Comparison of ENCODE assay signal across 8 cellular contexts in the genomic region with DNA sequence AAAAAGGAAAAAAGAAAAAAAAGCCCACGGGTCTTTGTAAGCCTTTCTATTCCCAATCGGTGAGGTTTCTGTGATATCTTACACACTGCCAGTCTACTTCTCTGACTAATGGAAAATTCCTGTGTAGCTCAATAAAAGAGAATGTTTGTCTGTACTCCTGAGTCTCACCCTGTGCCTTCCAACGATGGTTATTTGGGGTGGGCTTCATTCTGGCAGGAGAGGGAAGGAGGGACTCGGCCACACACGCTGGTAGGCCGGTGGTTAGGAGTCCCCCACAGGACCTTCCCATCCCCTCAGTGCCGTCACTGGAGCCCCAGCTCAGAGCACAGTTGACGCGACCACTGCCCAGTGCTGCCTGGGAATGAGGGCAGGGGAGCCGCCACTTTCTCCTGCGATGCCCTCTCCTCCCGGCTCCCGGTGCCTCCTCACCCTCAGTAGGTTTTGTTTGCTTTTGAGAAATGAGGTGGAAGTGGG.
DNase-seq lines count a peak whose midpoint lies in the region; ATAC-seq and TF ChIP-seq lines count a peak whose summit lies in the region.

No MANE protein-coding gene starts in this region.

- H3K27me3 Mint-ChIP-seq in MCF 10A (ENCODE audit: insufficient read depth, unreplicated experiment) (peaks cover 2% of the 10 kb centered on the region), progenitor cell of endocrine pancreas (no peaks in the 10 kb centered on the region)

- no peaks in the 10 kb centered on the region for H3K4me1 ChIP-seq in breast epithelium

- no peak for TF ChIP-seq CTCF in breast epithelium (IDR thresholded peaks at IDR 0.05)
- no peak for TF ChIP-seq CTCF in MCF 10A (IDR thresholded peaks at IDR 0.05; ENCODE audit: unreplicated experiment)
- no peak for TF ChIP-seq CTCF in fibroblast of villous mesenchyme (IDR thresholded peaks at IDR 0.05; ENCODE audit: insufficient read depth, low read depth, low read length)
- no peak for TF ChIP-seq CTCF in progenitor cell of endocrine pancreas (IDR thresholded peaks at IDR 0.05; ENCODE audit: unreplicated experiment)

- H3K36me3 ChIP-seq in breast epithelium: no peaks in the 10 kb centered on the region

- H3K4me3 ChIP-seq in breast epithelium (peak overlapping the region in 2 of 3 donors; percentile 41 to 47), fibroblast of villous mesenchyme (ENCODE audit: low read depth, low read length) (peak overlapping the region; percentile 59)

- no peak for ATAC-seq in HG02642 (IDR thresholded peaks at IDR 0.05; ENCODE audit: poor library complexity, unreplicated experiment)

- no TSS peak for BruUV-seq in MCF 10A (replicated peaks; lab: Mats Ljungman, UMichigan)

- no peaks in the 10 kb centered on the region for H3K27me3 ChIP-seq in breast epithelium

- DNase-seq in breast epithelium (ENCODE audit: low spot score in 2 of 2) (no peak), MCF 10A (ENCODE audit: unreplicated experiment) (no peak), fibroblast of villous mesenchyme (ENCODE audit: low read depth) (no peak), progenitor cell of endocrine pancreas (ENCODE audit: low spot score, unreplicated experiment) (no peak), iPS-NIHi11 (ENCODE audit: low spot score) (no peak)
- DNase-seq in activated CD4-positive, CD25-positive, alpha-beta regulatory T cell treated with anti-CD3 and anti-CD28 coated beads, Interleukin-2, amount 50 U/mL, for 72 hours: peak; percentile 27
- DNase-seq in stimulated activated CD4-positive, alpha-beta T cell treated with anti-CD3 and anti-CD28 coated beads, Interleukin-1b, Interleukin-23, amount 100 ng/mL, for 48 hours: no peak

- H3K27ac Mint-ChIP-seq in MCF 10A (ENCODE audit: low read depth, unreplicated experiment) (no peak overlapping the region), progenitor cell of endocrine pancreas (peak overlapping the region; percentile 45)

- CTCF ChIA-PET in MCF 10A (lab: Yijun Ruan, JAX): interaction anchor here (1.8 to 9.3 kb wide), 5 partner anchors 10 to 412 kb away, joined by 13 to 233 read pairs (median 15); no protein-coding TSS in a partner anchor

- H3K4me1 Mint-ChIP-seq in MCF 10A (ENCODE audit: insufficient read depth, unreplicated experiment) (peaks cover 8% of the 10 kb centered on the region), progenitor cell of endocrine pancreas (ENCODE audit: low read depth) (peaks cover 12% of the 10 kb centered on the region)

- H3K36me3 Mint-ChIP-seq in MCF 10A (ENCODE audit: insufficient read depth, unreplicated experiment) (peaks cover 19% of the 10 kb centered on the region), progenitor cell of endocrine pancreas (ENCODE audit: insufficient read depth) (peaks cover 3% of the 10 kb centered on the region)

- H3K9me3 Mint-ChIP-seq in MCF 10A (ENCODE audit: unreplicated experiment): no peaks in the 10 kb centered on the region
- no peaks in the 10 kb centered on the region for H3K9me3 Mint-ChIP-seq in progenitor cell of endocrine pancreas (ENCODE audit: low read depth)

- TF ChIP-seq POLR2A in breast epithelium (IDR thresholded peaks at IDR 0.05): no peak

- POLR2A ChIA-PET in MCF 10A (lab: Yijun Ruan, JAX): interaction anchor here (1.7 kb wide), 1 partner anchor 25 kb away, joined by 15 read pairs; no protein-coding TSS in a partner anchor

- no peak overlapping the region for H3K4me3 Mint-ChIP-seq in MCF 10A (ENCODE audit: unreplicated experiment)
- peak overlapping the region; percentile 55 for H3K4me3 Mint-ChIP-seq in progenitor cell of endocrine pancreas (ENCODE audit: low read depth)

- H3K27ac ChIP-seq in breast epithelium: peak overlapping the region in 1 of 2 donors; percentile 50

- intact Hi-C loops in breast epithelium (cut with DNase I; ENCODE audit: low total_unique reads): no loop called here
- intact Hi-C loops in MCF 10A (cut with micrococcal nuclease): no loop called here

- H3K9me3 ChIP-seq in breast epithelium: no peaks in the 10 kb centered on the region
